In genomic region chr19:2427323-2428026, GRCh38 we compare ENCODE assay signal across 8 cellular contexts. TPM values are rescaled to one million over a fixed set of nuclear protein-coding genes. Genes with fewer than 3 reads are reported as not detected.
A peak's percentile ranks its signal among the peaks of the same experiment; 100 is the strongest.
DNase-seq lines count a peak whose midpoint lies in the region; ATAC-seq and TF ChIP-seq lines count a peak whose summit lies in the region.

Gene TIMM13 (minus strand): TSS chr19:2427586. CDS start chr19:2427533, 53 bp downstream.

- peaks cover 21% of the 10 kb centered on the region for H3K4me1 ChIP-seq in mononuclear cell (ENCODE audit: insufficient read depth, low read length)

- 0 out of 2 replicates have a peak, but pooled peaks have one; percentile 7 for TF ChIP-seq EP300 in Ishikawa (IDR thresholded peaks at IDR 0.05; ENCODE audit: borderline replicate concordance)

- H3K4me3 ChIP-seq in mononuclear cell (ENCODE audit: low read length) = peak within 1 kb of the TSS; percentile 63

- H3K9me3 ChIP-seq in mononuclear cell (ENCODE audit: low read depth, low read length) = no peaks in the 10 kb centered on the region

- H3K27me3 ChIP-seq in mononuclear cell (ENCODE audit: insufficient read depth, low read length) = no peaks in the 10 kb centered on the region

- peak; percentile 66 for ATAC-seq in GM21576 (IDR thresholded peaks at IDR 0.05; ENCODE audit: unreplicated experiment)

- TF ChIP-seq RAD21 in Ishikawa (IDR thresholded peaks at IDR 0.05; ENCODE audit: low read depth) = no peak

- DNase-seq in DMS114 treated with DMSO at 0.1 percent for 48 hours (lab: John Stamatoyannopoulos, UW; ENCODE audit: unreplicated experiment) = peak; percentile 81
- peak; percentile 88 for DNase-seq in OCI-M2 (lab: John Stamatoyannopoulos, UW; ENCODE audit: unreplicated experiment)
- peak; percentile 94 for DNase-seq in activated T-cell treated with anti-CD3 and anti-CD28 coated beads for 24 hours (ENCODE audit: low read depth)
- peak; percentile 99 for DNase-seq in epidermal melanocyte (ENCODE audit: insufficient read length, low spot score)
- DNase-seq in stimulated activated CD8-positive, alpha-beta memory T cell treated with anti-CD3 and anti-CD28 coated beads, Interleukin-2, amount 100 ng/mL, for 48 hours (ENCODE audit: low read depth in 2 of 2) = peak; percentile 93 to 94

TF ChIP-seq in Ishikawa, 13 proteins besides CTCF, POLR2A, EP300 and RAD21:
- TF ChIP-seq ZBTB7A (IDR thresholded peaks at IDR 0.05; ENCODE audit: low read depth) = no peak
- peak; percentile 70; the same call in 1 of the 2 replicates for TF ChIP-seq YY1 (IDR thresholded peaks at IDR 0.05; ENCODE audit: low read depth)
- peak; percentile 56; the same call in 1 of the 2 replicates for TF ChIP-seq TCF12 (IDR thresholded peaks at IDR 0.05; ENCODE audit: low read depth)
- TF ChIP-seq MAX (IDR thresholded peaks at IDR 0.05) = peak; percentile 84
- no peak for TF ChIP-seq FOXM1 (IDR thresholded peaks at IDR 0.05; ENCODE audit: borderline replicate concordance, low read depth)
- TF ChIP-seq REST (IDR thresholded peaks at IDR 0.05; ENCODE audit: low read depth) = no peak
- TF ChIP-seq USF1 (IDR thresholded peaks at IDR 0.05) = peak; percentile 99
- TF ChIP-seq CEBPB (IDR thresholded peaks at IDR 0.05) = peak; percentile 95
- TF ChIP-seq TAF1 (IDR thresholded peaks at IDR 0.05; ENCODE audit: low read depth) = peak; percentile 71
- TF ChIP-seq TEAD4 (IDR thresholded peaks at IDR 0.05) = no peak
- peak; percentile 93 for TF ChIP-seq CREB1 (IDR thresholded peaks at IDR 0.05; ENCODE audit: low read depth)
- TF ChIP-seq NFIC (IDR thresholded peaks at IDR 0.05) = no peak
- TF ChIP-seq EGR1 (IDR thresholded peaks at IDR 0.05) = no peak
TF ChIP-seq in Ishikawa: peak in this region for 7.

RNA-seq across cellular contexts. Expression of gene TIMM13, which starts in this region (rescaled TPM):
- 5.8 TPM for total RNA-seq in mononuclear cell

Comparison
In these comparisons a context has a peak if more than half of its experiments do, and no peak if none do; other contexts are left out.
1. Peak in every context shown above with its lines: DNase-seq, ATAC-seq and H3K4me3 ChIP-seq.